Comparison of ENCODE assay signal across 23 cellular contexts in genomic region chr17:81110488-81111040, GRCh38. TPM values are rescaled to one million over a fixed set of nuclear protein-coding genes. Genes with fewer than 3 reads are reported as not detected.
"Had no signal": no experiment of that assay in that cellular context is flagged by ENCODE, and none has a peak within 500 bp of the region (broad histone marks: within the 10 kb centered on the region; RNA-seq: fewer than 3 reads in every experiment).

No MANE protein-coding gene starts in this region.

- H3K36me3 ChIP-seq: cardiac muscle cell, colonic mucosa, gastrocnemius medialis, ovary had no signal

- H3K4me3 ChIP-seq: adrenal gland, cardiac muscle cell, colonic mucosa, gastrocnemius medialis, heart left ventricle, ovary, psoas muscle, skin epidermis, upper lobe of left lung had no signal

- H3K9me3 Mint-ChIP-seq: activated naive CD4-positive, alpha-beta T cell treated with anti-CD3 and anti-CD28 coated beads, Interleukin-2, amount 50 U/mL, for 72 hours; activated T-cell treated with anti-CD3 and anti-CD28 coated beads, Interleukin-2, amount 50 U/mL, for 72 hours; memory B cell; neural crest cell; T-helper 1 cell treated with Interleukin-12 subunit alpha and Interleukin-12 subunit beta and Interleukin-4 antibody, amounts not matched to agents 30 μg/mL and 1 μg/mL, for 36 hours had no signal

- H3K4me1 ChIP-seq: colonic mucosa, gastrocnemius medialis, psoas muscle, upper lobe of left lung had no signal

- H3K36me3 Mint-ChIP-seq: activated naive CD4-positive, alpha-beta T cell treated with anti-CD3 and anti-CD28 coated beads, Interleukin-2, amount 50 U/mL, for 72 hours; memory B cell had no signal

- H3K4me1 Mint-ChIP-seq: memory B cell had no signal

- H3K27ac Mint-ChIP-seq: activated T-cell treated with anti-CD3 and anti-CD28 coated beads, Interleukin-2, amount 50 U/mL, for 72 hours; memory B cell; T-helper 1 cell treated with Interleukin-12 subunit alpha and Interleukin-12 subunit beta and Interleukin-4 antibody, amounts not matched to agents 30 μg/mL and 1 μg/mL, for 36 hours had no signal

- H3K27ac ChIP-seq: adrenal gland, cardiac muscle cell, colonic mucosa, gastrocnemius medialis, heart left ventricle, ovary, psoas muscle, skin epidermis, upper lobe of left lung had no signal

- H3K9me3 ChIP-seq: adrenal gland, colonic mucosa, gastrocnemius medialis, heart left ventricle, ovary, psoas muscle, upper lobe of left lung had no signal

- H3K27me3 ChIP-seq: adrenal gland, cardiac muscle cell, colonic mucosa, gastrocnemius medialis, heart left ventricle, ovary, upper lobe of left lung had no signal

- H3K4me3 Mint-ChIP-seq: activated T-cell treated with anti-CD3 and anti-CD28 coated beads, Interleukin-2, amount 50 U/mL, for 72 hours; memory B cell; neural crest cell; T-helper 1 cell treated with Interleukin-12 subunit alpha and Interleukin-12 subunit beta and Interleukin-4 antibody, amounts not matched to agents 30 μg/mL and 1 μg/mL, for 36 hours had no signal

- DNase-seq: activated CD4-positive, alpha-beta T cell treated with anti-CD3 and anti-CD28 coated beads for 1 hour; activated gamma-delta T cell treated with Interleukin-2 at 50 U/mL for 16 hours; activated T-cell treated with anti-CD3 and anti-CD28 coated beads, Interleukin-2, amount 50 U/mL, for 72 hours; adrenal gland; colonic mucosa; gastrocnemius medialis; heart left ventricle; ovary; psoas muscle; right cardiac atrium; stimulated activated naive CD8-positive, alpha-beta T cell treated with anti-CD3 and anti-CD28 coated beads, Interleukin-15, Interleukin-2, amounts not matched to agents 100 U/mL and 50 U/mL, for 24 hours; upper lobe of left lung had no signal

RNA-seq across cellular contexts. Expression of gene PVALEF, which starts 54.7 kb away (rescaled TPM):
- total RNA-seq: activated CD8-positive, alpha-beta memory T cell treated with anti-CD3 and anti-CD28 coated beads for 36 hours; activated naive CD4-positive, alpha-beta T cell treated with anti-CD3 and anti-CD28 coated beads, Interleukin-2, amount 50 U/mL, for 72 hours; activated T-cell treated with anti-CD3 and anti-CD28 coated beads, Interleukin-2, amount 50 U/mL, for 72 hours; adrenal gland; colonic mucosa; gastrocnemius medialis; heart left ventricle; kidney epithelial cell; liver; mononuclear cell; neural crest cell; ovary; psoas muscle; right cardiac atrium; upper lobe of left lung had no signal
- polyA plus RNA-seq: adrenal gland, esophagus, heart left ventricle, liver, ovary, psoas muscle, right cardiac atrium had no signal
